Comparison of ENCODE assay signal across 23 cellular contexts in genomic region chr6:158552796-158553138, GRCh38. TPM values are rescaled to one million over a fixed set of nuclear protein-coding genes. Genes with fewer than 3 reads are reported as not detected.
DNase-seq lines count a peak whose midpoint lies in the region; ATAC-seq and TF ChIP-seq lines count a peak whose summit lies in the region.
"Had no signal": no experiment of that assay in that cellular context is flagged by ENCODE, and none has a peak within 500 bp of the region (broad histone marks: within the 10 kb centered on the region; RNA-seq: fewer than 3 reads in every experiment).

No MANE protein-coding gene starts in this region.

- H3K4me3 ChIP-seq in coronary artery, result no peak overlapping the region
- no peak overlapping the region for H3K4me3 ChIP-seq in spleen
- H3K4me3 ChIP-seq in body of pancreas, result no peak overlapping the region
- H3K4me3 ChIP-seq: PC-9, SJCRH30 had no signal

- TF ChIP-seq CTCF in coronary artery (IDR thresholded peaks at IDR 0.05), result no peak
- TF ChIP-seq CTCF in spleen (IDR thresholded peaks at IDR 0.05 in 8 of 11, conservative IDR thresholded peaks at IDR 0.05 in 3 of 11), result no peak
- no peak for TF ChIP-seq CTCF in body of pancreas (IDR thresholded peaks at IDR 0.05)

- no peaks in the 10 kb centered on the region for H3K27me3 ChIP-seq in spleen (replicated peaks in 1 of 7)
- no peaks in the 10 kb centered on the region for H3K27me3 ChIP-seq in body of pancreas
- H3K27me3 ChIP-seq: SJCRH30 had no signal

- WGBS in spleen, 5 donors, result 89 to 97% (median 93%) methylated on average over 5 of the region's 5 CpGs
- 89 to 95% methylated on average over 5 of the region's 5 CpGs for WGBS in body of pancreas, 2 donors

- ATAC-seq in GM18867 (IDR thresholded peaks at IDR 0.05; ENCODE audit: unreplicated experiment), result peak; percentile 30
- ATAC-seq in HG02870 (IDR thresholded peaks at IDR 0.05; ENCODE audit: unreplicated experiment), result peak; percentile 55
- ATAC-seq in HG03354 (IDR thresholded peaks at IDR 0.05; ENCODE audit: poor library complexity, severe bottlenecking, unreplicated experiment), result no peak
- ATAC-seq in body of pancreas, result no peak
- ATAC-seq: Right ventricle myocardium inferior had no signal

- no peak for TF ChIP-seq POLR2A in spleen (IDR thresholded peaks at IDR 0.05)
- TF ChIP-seq POLR2A in body of pancreas (IDR thresholded peaks at IDR 0.05), result no peak

- no peak overlapping the region for H3K27ac ChIP-seq in coronary artery
- no peak overlapping the region for H3K27ac ChIP-seq in spleen
- H3K27ac ChIP-seq in body of pancreas, result no peak overlapping the region
- H3K27ac ChIP-seq: KMS-11, PC-9, SJCRH30 had no signal

- H3K4me1 ChIP-seq in spleen (peaks cover 0 to 13% (median 0%) of the 10 kb centered on the region in 6 donors), body of pancreas (peaks cover 22% of the 10 kb centered on the region)
- H3K4me1 ChIP-seq: SJCRH30 had no signal

- DNase-seq in coronary artery (ENCODE audit: low spot score), result peak; percentile 36
- peak; percentile 36 for DNase-seq in spleen
- no peak for DNase-seq in body of pancreas
- DNase-seq in dedifferentiated amniotic fluid mesenchymal stem cell (ENCODE audit: extremely low spot score), result no peak
- DNase-seq: Calu3, DMS153, DND-41, HCEC 1CT, IMR-90, MM.1S, NCI-H1048, NCI-H1694, NCI-H2029 treated with DMSO at 0.1 percent for 48 hours, NCI-H446 treated with DMSO at 0.1 percent for 48 hours, NCI-H526, NCI-H82, PC-9, SJCRH30 had no signal

- H3K36me3 ChIP-seq in spleen, result no peaks in the 10 kb centered on the region
- no peaks in the 10 kb centered on the region for H3K36me3 ChIP-seq in body of pancreas (replicated peaks in 1 of 2; ENCODE audit: insufficient read depth in 1 of 2, low read depth in 2 of 2)
- H3K36me3 ChIP-seq: SJCRH30 had no signal

- intact Hi-C loops in spleen (cut with DNase I; ENCODE audit: low total_unique reads), result no loop called here
- intact Hi-C loops in body of pancreas (cut with DNase I), result no loop called here

- H3K9me3 ChIP-seq in spleen (no peaks in the 10 kb centered on the region), body of pancreas (no peaks in the 10 kb centered on the region)
- H3K9me3 ChIP-seq: SJCRH30 had no signal

RNA-seq across cellular contexts. Expression of gene TMEM181, which starts 7.1 kb away (rescaled TPM):
- 10 to 100 TPM; 19.9 to 39.4 (median 25.7) TPM for total RNA-seq in spleen
- polyA plus RNA-seq in spleen, result 10 to 100 TPM in 1 of 3 donors, 1 to 10 TPM in 2; 7.0 to 10.9 (median 8.3) TPM
- total RNA-seq in body of pancreas, result 10 to 100 TPM; 19.8 to 34.2 TPM

Comparison
In these comparisons a context has a peak if more than half of its experiments do, and no peak if none do; other contexts are left out.
1. ATAC-seq: peak in GM18867 (single experiment) and HG02870 (single experiment); none in HG03354 (single experiment) and body of pancreas (single experiment).
2. DNase-seq: peak in coronary artery (single experiment) and spleen (single experiment); none in body of pancreas (0 of 4) and dedifferentiated amniotic fluid mesenchymal stem cell (single experiment).